26 cellular contexts compared by ENCODE assay signal in the genomic region with DNA sequence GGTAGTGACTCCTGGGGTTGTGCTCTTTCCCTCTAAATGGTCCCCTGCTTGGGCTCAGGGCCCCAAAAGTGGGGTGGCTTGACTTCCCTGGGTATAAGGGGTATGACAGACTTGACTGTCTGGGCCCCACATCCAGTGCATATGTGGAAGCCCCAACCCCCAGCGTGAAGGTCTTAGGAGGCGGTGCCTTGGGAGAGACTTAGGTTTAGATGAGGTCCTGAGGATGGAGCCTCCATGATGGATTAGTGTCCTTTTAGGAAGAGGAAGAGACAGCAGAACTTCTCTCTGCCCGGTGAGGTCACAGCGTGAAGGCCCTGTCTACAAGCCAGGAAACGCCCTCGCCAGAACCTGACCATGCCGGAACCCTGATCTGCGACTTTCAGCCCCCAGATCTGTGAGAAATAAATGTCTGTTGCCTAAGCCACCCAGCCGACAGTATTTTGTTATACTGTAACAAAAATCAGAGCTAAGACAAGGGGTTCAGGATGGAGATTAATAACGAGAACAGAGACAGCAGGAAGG. TPM values are rescaled to one million over a fixed set of nuclear protein-coding genes. Genes with fewer than 3 reads are reported as not detected.
DNase-seq lines count a peak whose midpoint lies in the region; ATAC-seq and TF ChIP-seq lines count a peak whose summit lies in the region.
"Had no signal": no experiment of that assay in that cellular context is flagged by ENCODE, and none has a peak within 500 bp of the region (broad histone marks: within the 10 kb centered on the region; RNA-seq: fewer than 3 reads in every experiment).

No MANE protein-coding gene starts in this region.

- no peaks in the 10 kb centered on the region for H3K9me1 ChIP-seq in IMR-90 (ENCODE audit: insufficient read depth, low read length)

- no peak overlapping the region for H2BK5ac ChIP-seq in IMR-90 (ENCODE audit: low read depth, low read length, poor library complexity, severe bottlenecking)

- H3K27ac Mint-ChIP-seq in activated CD4-positive, alpha-beta T cell treated with anti-CD3 and anti-CD28 coated beads, Interleukin-2, amount 10 ng/mL, durations not matched to agents 7 days and 5 days = no peak overlapping the region
- H3K27ac Mint-ChIP-seq: activated CD4-positive, alpha-beta T cell treated with anti-CD3 and anti-CD28 coated beads, Interleukin-2, amount 10 ng/mL, durations not matched to agents 24 days and 14 days; neural progenitor cell; T-helper 17 cell had no signal

- H2BK15ac ChIP-seq in IMR-90 (ENCODE audit: low read depth, low read length) = no peak overlapping the region

- H3K36me3 ChIP-seq in IMR-90 (ENCODE audit: control insufficient read depth, insufficient read depth, low read length) (no peaks in the 10 kb centered on the region), esophagus muscularis mucosa (no peaks in the 10 kb centered on the region), lung (ENCODE audit: control insufficient read depth in 2 of 2, insufficient read depth in 2 of 2, low read length in 2 of 2) (no peaks in the 10 kb centered on the region), stomach (no peaks in the 10 kb centered on the region)
- H3K36me3 ChIP-seq: BLaER1 treated with 17β-estradiol and CSF1 and Interleukin-3, amounts not matched to agents 10 nM and 100 nM; neural progenitor cell had no signal

- dilution Hi-C loops in IMR-90 (cut with HindIII; ENCODE audit: low sequenced_read_pairs, unreplicated experiment) = no loop called here

- H3K4me1 ChIP-seq in IMR-90 (ENCODE audit: control insufficient read depth, insufficient read depth, low read length) = no peaks in the 10 kb centered on the region
- peaks cover 0 to 52% (median 8%) of the 10 kb centered on the region in 4 donors for H3K4me1 ChIP-seq in esophagus muscularis mucosa
- H3K4me1 ChIP-seq in lung (ENCODE audit: control insufficient read depth in 2 of 2, insufficient read depth in 2 of 2, low read length in 2 of 2) = peaks cover 13 to 20% of the 10 kb centered on the region in 2 donors
- peaks cover 0 to 6% (median 0%) of the 10 kb centered on the region in 4 donors for H3K4me1 ChIP-seq in stomach
- H3K4me1 ChIP-seq: neural progenitor cell had no signal

- no peak overlapping the region for H2AK5ac ChIP-seq in IMR-90 (ENCODE audit: low read depth, low read length)

- no peak overlapping the region for H3K56ac ChIP-seq in IMR-90 (ENCODE audit: extremely low read depth, insufficient read depth, low read length)

- H3K14ac ChIP-seq in IMR-90 (replicated peaks; ENCODE audit: low read depth, low read length) = peak overlapping the region; percentile 51; the same call in 1 of the 2 replicates

- H4K20me1 ChIP-seq in IMR-90 (ENCODE audit: insufficient read depth, low read length) = no peaks in the 10 kb centered on the region
- H4K20me1 ChIP-seq: BLaER1 treated with 17β-estradiol and CSF1 and Interleukin-3, amounts not matched to agents 10 nM and 100 nM had no signal

- H3K27me3 ChIP-seq in IMR-90 (ENCODE audit: control insufficient read depth, insufficient read depth, low read length) = peaks cover 3% of the 10 kb centered on the region; the same call in 1 of the 2 replicates
- no peaks in the 10 kb centered on the region for H3K27me3 ChIP-seq in esophagus muscularis mucosa
- H3K27me3 ChIP-seq in lung (ENCODE audit: control insufficient read depth, insufficient read depth) = no peaks in the 10 kb centered on the region
- H3K27me3 ChIP-seq in stomach = no peaks in the 10 kb centered on the region
- H3K27me3 ChIP-seq: BLaER1 treated with 17β-estradiol and CSF1 and Interleukin-3, amounts not matched to agents 10 nM and 100 nM; neural progenitor cell had no signal

- WGBS in IMR-90 (ENCODE audit: extremely low coverage in 2 of 2, insufficient read length in 1 of 2), 2 experiments = 80% methylated on average over 2 of the region's 10 CpGs; no CpG with 5 or more reads in 1 of the 2 experiments
- WGBS in esophagus muscularis mucosa = 79% methylated on average over 8 of the region's 10 CpGs
- WGBS in lung, 2 donors = 70 to 73% methylated on average over 10 of the region's 10 CpGs
- WGBS in stomach, 5 donors = 82 to 89% (median 85%) methylated on average over 10 of the region's 10 CpGs

- no peak overlapping the region for H2BK120ac ChIP-seq in IMR-90 (ENCODE audit: low read depth, low read length)

- no TSS peak for BruUV-seq in IMR-90 (replicated peaks; lab: Mats Ljungman, UMichigan)

- no peak for TF ChIP-seq EP300 in esophagus muscularis mucosa (IDR thresholded peaks at IDR 0.05)
- no peak for TF ChIP-seq EP300 in stomach (IDR thresholded peaks at IDR 0.05)

- H4K8ac ChIP-seq in IMR-90 (ENCODE audit: low read depth in 2 of 2, low read length in 2 of 2) = no peak overlapping the region

- TF ChIP-seq POLR2A in IMR-90 (IDR thresholded peaks at IDR 0.05; ENCODE audit: low read depth, low read length) (no peak), esophagus muscularis mucosa (IDR thresholded peaks at IDR 0.05; ENCODE audit: low read depth) (no peak), stomach (IDR thresholded peaks at IDR 0.05) (no peak)

- ATAC-seq in IMR-90 (ENCODE audit: low read depth) (no peak), lung (ENCODE audit: insufficient read depth, low FRiP score) (no peak)
- ATAC-seq: HCT116, HepG2, T-helper 17 cell had no signal

- no peak overlapping the region for H3K18ac ChIP-seq in IMR-90 (ENCODE audit: low read depth, low read length)

- POLR2A ChIA-PET in IMR-90 (lab: Charles Lee; ENCODE audit: unreplicated experiment) = no interaction called here
- POLR2A ChIA-PET in activated CD4-positive, alpha-beta T cell treated with anti-CD3 and anti-CD28 coated beads, Interleukin-2, amount 10 ng/mL, durations not matched to agents 7 days and 5 days (lab: Charles Lee) = no interaction called here

- no peak overlapping the region for H3K4me3 ChIP-seq in IMR-90 (ENCODE audit: insufficient read depth, low read depth, low read length)
- no peak overlapping the region for H3K4me3 ChIP-seq in esophagus muscularis mucosa
- H3K4me3 ChIP-seq in lung = no peak overlapping the region
- no peak overlapping the region for H3K4me3 ChIP-seq in stomach
- H3K4me3 ChIP-seq: BLaER1 treated with 17β-estradiol and CSF1 and Interleukin-3, amounts not matched to agents 10 nM and 100 nM; neural progenitor cell; SK-N-MC had no signal

- no peak for TF ChIP-seq CTCF in IMR-90 (conservative IDR thresholded peaks at IDR 0.05; ENCODE audit: low read depth, low read length)
- TF ChIP-seq CTCF in esophagus muscularis mucosa (IDR thresholded peaks at IDR 0.05) = no peak
- TF ChIP-seq CTCF in lung (IDR thresholded peaks at IDR 0.05; ENCODE audit: control extremely low read depth, extremely low read depth) = no peak
- TF ChIP-seq CTCF in stomach (IDR thresholded peaks at IDR 0.05) = no peak

- no peak overlapping the region for H3K9ac ChIP-seq in IMR-90 (ENCODE audit: low read depth, low read length)
- H3K9ac ChIP-seq: BLaER1 treated with 17β-estradiol and CSF1 and Interleukin-3, amounts not matched to agents 10 nM and 100 nM; neural progenitor cell had no signal

- H4K5ac ChIP-seq in IMR-90 (ENCODE audit: low read depth, low read length) = no peak overlapping the region

- H3K9me3 ChIP-seq in IMR-90 (ENCODE audit: control insufficient read depth, insufficient read depth, low read length) = no peaks in the 10 kb centered on the region
- no peaks in the 10 kb centered on the region for H3K9me3 ChIP-seq in esophagus muscularis mucosa
- H3K9me3 ChIP-seq in lung (ENCODE audit: control insufficient read depth in 2 of 2, insufficient read depth in 1 of 2, low read length in 1 of 2) = peaks cover 0 to 1% of the 10 kb centered on the region in 2 donors
- H3K9me3 ChIP-seq in stomach = no peaks in the 10 kb centered on the region
- H3K9me3 ChIP-seq: BLaER1 treated with 17β-estradiol and CSF1 and Interleukin-3, amounts not matched to agents 10 nM and 100 nM had no signal

- no peaks in the 10 kb centered on the region for H3K9me3 Mint-ChIP-seq in activated CD4-positive, alpha-beta T cell treated with anti-CD3 and anti-CD28 coated beads, Interleukin-2, amount 10 ng/mL, durations not matched to agents 7 days and 5 days
- H3K9me3 Mint-ChIP-seq: activated CD4-positive, alpha-beta T cell treated with anti-CD3 and anti-CD28 coated beads, Interleukin-2, amount 10 ng/mL, durations not matched to agents 24 days and 14 days; neural progenitor cell had no signal

- H3K27ac ChIP-seq in IMR-90 (ENCODE audit: insufficient read depth, low read length) (no peak overlapping the region), esophagus muscularis mucosa (replicated peaks in 1 of 4) (peak overlapping the region; percentile 47 to 60 (median 50)), lung (ENCODE audit: low read depth in 1 of 2, low read length in 1 of 2) (peak overlapping the region; percentile 38 to 80), stomach (peak overlapping the region in 3 of 5 donors; percentile 9 to 65 (median 29))
- H3K27ac ChIP-seq: BLaER1 treated with 17β-estradiol and CSF1 and Interleukin-3, amounts not matched to agents 10 nM and 100 nM; neural progenitor cell; SK-N-MC had no signal

- no peak overlapping the region for H2AK9ac ChIP-seq in IMR-90 (replicated peaks; ENCODE audit: low read depth, low read length, poor library complexity)

- H2AFZ ChIP-seq in IMR-90 (replicated peaks; ENCODE audit: low read length, poor library complexity) = peak overlapping the region; percentile 75
- H2AFZ ChIP-seq: neural progenitor cell had no signal

- H3K36me3 Mint-ChIP-seq in activated CD4-positive, alpha-beta T cell treated with anti-CD3 and anti-CD28 coated beads, Interleukin-2, amount 10 ng/mL, durations not matched to agents 7 days and 5 days (ENCODE audit: low read depth) = no peaks in the 10 kb centered on the region

- no peak overlapping the region for H4K91ac ChIP-seq in IMR-90 (ENCODE audit: insufficient read depth, low read depth, low read length)

- in situ Hi-C loops in IMR-90 (cut with MboI; ENCODE audit: low sequenced_read_pairs) = no loop called here

- H3K79me1 ChIP-seq in IMR-90 (ENCODE audit: low read depth in 1 of 2, low read length in 2 of 2) = no peaks in the 10 kb centered on the region; a peak in 1 of 4 replicates

- no peak overlapping the region for H3K4ac ChIP-seq in IMR-90 (ENCODE audit: low read depth, low read length)

- H2BK20ac ChIP-seq in IMR-90 (ENCODE audit: low read depth, low read length) = no peak overlapping the region

- peaks cover 6% of the 10 kb centered on the region for H3K27me3 Mint-ChIP-seq in activated CD4-positive, alpha-beta T cell treated with anti-CD3 and anti-CD28 coated beads, Interleukin-2, amount 10 ng/mL, durations not matched to agents 7 days and 5 days

- H3K4me3 Mint-ChIP-seq in activated CD4-positive, alpha-beta T cell treated with anti-CD3 and anti-CD28 coated beads, Interleukin-2, amount 10 ng/mL, durations not matched to agents 7 days and 5 days = no peak overlapping the region
- H3K4me3 Mint-ChIP-seq: activated CD4-positive, alpha-beta T cell treated with anti-CD3 and anti-CD28 coated beads, Interleukin-2, amount 10 ng/mL, durations not matched to agents 24 days and 14 days; neural progenitor cell; T-helper 17 cell had no signal

- no peak overlapping the region for H3K23ac ChIP-seq in IMR-90 (ENCODE audit: low read depth, low read length)

- CTCF ChIA-PET in IMR-90 (lab: Yijun Ruan, JAX) = interaction anchor here (0.6 kb wide), 1 partner anchor 107 kb away, joined by 3 read pairs; no protein-coding TSS in a partner anchor
- CTCF ChIA-PET in activated CD4-positive, alpha-beta T cell treated with anti-CD3 and anti-CD28 coated beads, Interleukin-2, amount 10 ng/mL, durations not matched to agents 7 days and 5 days (lab: Charles Lee) = interaction anchor here (1.0 kb wide), 1 partner anchor 11 kb away, joined by 4 read pairs; no protein-coding TSS in a partner anchor

- no peak for TF ChIP-seq RAD21 in IMR-90 (IDR thresholded peaks at IDR 0.05; ENCODE audit: low read length)

- intact Hi-C loops in IMR-90 (cut with micrococcal nuclease) = no loop called here
- intact Hi-C loops in esophagus muscularis mucosa (cut with DNase I) = no loop called here
- intact Hi-C loops in stomach (cut with DNase I; ENCODE audit: low total_unique reads) = no loop called here

- DNase-seq in IMR-90 (no peak), esophagus muscularis mucosa (ENCODE audit: extremely low spot score) (no peak), lung (ENCODE audit: low spot score) (no peak), stomach (no peak), NCI-H2171 (lab: John Stamatoyannopoulos, UW) (no peak), DMS153 treated with DMSO at 0.1 percent for 48 hours (lab: John Stamatoyannopoulos, UW; ENCODE audit: unreplicated experiment) (no peak), anterior cingulate cortex (lab: John Stamatoyannopoulos, UW) (no peak)
- no peak for DNase-seq in activated CD4-positive, alpha-beta T cell treated with anti-CD3 and anti-CD28 coated beads, Interleukin-2, amount 10 ng/mL, durations not matched to agents 7 days and 5 days
- DNase-seq: ACHN; activated CD4-positive, alpha-beta T cell treated with anti-CD3 and anti-CD28 coated beads, Interleukin-2, amount 10 ng/mL, durations not matched to agents 24 days and 14 days; activated naive CD4-positive, alpha-beta T cell treated with anti-CD3 and anti-CD28 coated beads, Interleukin-2, amount 50 U/mL, for 16 hours; Calu3; central memory CD4-positive, alpha-beta T cell; NCI-H1105; NCI-H1930; NCI-H2227 treated with DMSO at 0.1 percent for 48 hours; RPMI8226; small intestine; stimulated activated CD4-positive, alpha-beta T cell treated with anti-CD3 and anti-CD28 coated beads, Interleukin-2, amount 100 ng/mL, for 24 hours; substantia nigra; T-helper 17 cell had no signal

- no peak overlapping the region for H3K4me2 ChIP-seq in IMR-90 (ENCODE audit: low read depth, low read length)
- H3K4me2 ChIP-seq: BLaER1 treated with 17β-estradiol and CSF1 and Interleukin-3, amounts not matched to agents 10 nM and 100 nM; neural progenitor cell had no signal

- H3K4me1 Mint-ChIP-seq in activated CD4-positive, alpha-beta T cell treated with anti-CD3 and anti-CD28 coated beads, Interleukin-2, amount 10 ng/mL, durations not matched to agents 7 days and 5 days = no peaks in the 10 kb centered on the region
- H3K4me1 Mint-ChIP-seq: activated CD4-positive, alpha-beta T cell treated with anti-CD3 and anti-CD28 coated beads, Interleukin-2, amount 10 ng/mL, durations not matched to agents 24 days and 14 days; T-helper 17 cell had no signal

RNA-seq across cellular contexts. Expression of a gene that starts 23.8 kb away (rescaled TPM):
- total RNA-seq in IMR-90 (2012; rRNA removed) (1.3 and 1.4 TPM in 2 replicates), esophagus muscularis mucosa (10 to 100 TPM; 24.5 to 40.3 (median 31.3) TPM), lung (100 to 1,000 TPM in 1 of 2 donors, 10 to 100 TPM in 1; 71.2 to 133 TPM), stomach (100 to 1,000 TPM in 1 of 5 donors, 10 to 100 TPM in 3, 1 to 10 TPM in 1; 4.7 to 241 (median 30.4) TPM)
- polyA plus RNA-seq in IMR-90 (2012; rRNA removed) (3.8 and 4.2 TPM in 2 replicates), lung (10 to 100 TPM; 24.3 to 44.0 TPM), stomach (1 to 10 TPM; 2.9 to 3.8 (median 3.5) TPM)
- 1.9 and 2.1 TPM in 2 replicates for polyA plus RNA-seq in IMR-90 (2012; cell fraction: cytosol; rRNA removed)
- 6.7 and 7.8 TPM in 2 replicates for polyA plus RNA-seq in IMR-90 (2012; cell fraction: nucleus; rRNA removed; ENCODE audit: low replicate concordance)
- total RNA-seq in activated CD4-positive, alpha-beta T cell treated with anti-CD3 and anti-CD28 coated beads, Interleukin-2, amount 10 ng/mL, durations not matched to agents 7 days and 5 days = 1 to 10 TPM in 1 of 2 experiments, under 1 TPM in 1; 0.97 to 1.5 TPM
